Comparison of ENCODE assay signal across 8 cellular contexts in the genomic region with DNA sequence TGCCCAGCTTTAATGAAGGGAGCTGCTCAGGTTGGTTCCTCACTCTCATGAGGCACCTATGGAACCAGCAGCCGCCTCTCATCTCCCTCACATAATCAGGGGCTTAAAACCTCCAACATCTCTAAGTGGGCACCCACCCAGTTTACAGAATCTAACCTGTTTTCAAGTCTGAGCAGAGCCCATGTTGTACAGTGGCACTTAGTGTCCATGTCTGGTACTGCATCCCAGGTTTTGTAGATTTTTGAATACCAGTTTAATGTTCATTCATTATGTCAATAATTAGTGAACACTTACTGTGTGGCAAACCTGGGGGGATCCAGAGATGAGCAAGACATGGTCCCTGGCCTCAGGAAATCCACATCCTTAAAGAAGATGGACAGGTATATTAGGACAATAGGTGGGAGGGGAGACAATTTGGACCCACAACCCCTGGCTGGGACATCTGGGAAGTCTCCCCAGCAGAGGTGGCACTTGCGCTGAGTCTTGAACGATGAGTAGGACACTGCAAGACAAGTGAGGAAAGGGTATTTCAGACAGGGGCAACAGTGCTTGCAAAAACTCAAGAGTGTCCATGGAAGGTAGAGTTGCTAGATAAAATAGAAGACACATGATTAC.
A peak's percentile ranks its signal among the peaks of the same experiment; 100 is the strongest.
DNase-seq lines count a peak whose midpoint lies in the region; ATAC-seq and TF ChIP-seq lines count a peak whose summit lies in the region.

No MANE protein-coding gene starts in this region.

- peak overlapping the region; percentile 66; the same call in 1 of the 2 replicates for H2AK5ac ChIP-seq in IMR-90 (ENCODE audit: low read depth, low read length)

- H3K79me1 ChIP-seq in IMR-90 (ENCODE audit: low read depth in 1 of 2, low read length in 2 of 2) = no peaks in the 10 kb centered on the region

- H3K4me3 Mint-ChIP-seq in naive thymus-derived CD8-positive, alpha-beta T cell = no peak overlapping the region

- H2BK5ac ChIP-seq in IMR-90 (ENCODE audit: low read depth, low read length, poor library complexity, severe bottlenecking) = no peak overlapping the region

- no peaks in the 10 kb centered on the region for H3K9me3 Mint-ChIP-seq in naive thymus-derived CD8-positive, alpha-beta T cell

- no peaks in the 10 kb centered on the region for H3K27me3 ChIP-seq in IMR-90 (ENCODE audit: control insufficient read depth, insufficient read depth, low read length)
- H3K27me3 ChIP-seq in WERI-Rb-1 (ENCODE audit: insufficient read depth, low read depth, severe bottlenecking) = no peaks in the 10 kb centered on the region
- H3K27me3 ChIP-seq in left ventricle myocardium inferior (ENCODE audit: low read depth) = peaks cover 6% of the 10 kb centered on the region
- no peaks in the 10 kb centered on the region for H3K27me3 ChIP-seq in testis

- no peak overlapping the region for H4K91ac ChIP-seq in IMR-90 (ENCODE audit: insufficient read depth, low read depth, low read length)

- TF ChIP-seq CTCF in IMR-90 (conservative IDR thresholded peaks at IDR 0.05; ENCODE audit: low read depth, low read length) (peak; percentile 74), WERI-Rb-1 (IDR thresholded peaks at IDR 0.05; ENCODE audit: low read depth, low read length) (peak; percentile 65), left ventricle myocardium inferior (IDR thresholded peaks at IDR 0.05; ENCODE audit: borderline replicate concordance) (peak; percentile 80), testis (IDR thresholded peaks at IDR 0.05) (peak; percentile 74 to 84 (median 81))

- H3K9ac ChIP-seq in IMR-90 (ENCODE audit: low read depth, low read length) = no peak overlapping the region

- BruUV-seq in IMR-90 (replicated peaks; lab: Mats Ljungman, UMichigan) = no TSS peak

- dilution Hi-C loops in IMR-90 (cut with HindIII; ENCODE audit: low sequenced_read_pairs, unreplicated experiment) = no loop called here

- POLR2A ChIA-PET in IMR-90 (lab: Charles Lee; ENCODE audit: unreplicated experiment) = no interaction called here
- POLR2A ChIA-PET in naive thymus-derived CD8-positive, alpha-beta T cell (lab: Charles Lee) = no interaction called here

- H3K36me3 ChIP-seq in IMR-90 (ENCODE audit: control insufficient read depth, insufficient read depth, low read length) (peaks cover 22% of the 10 kb centered on the region), WERI-Rb-1 (no peaks in the 10 kb centered on the region), left ventricle myocardium inferior (peaks cover 4% of the 10 kb centered on the region), testis (ENCODE audit: low read depth, missing control alignments) (no peaks in the 10 kb centered on the region)

- H3K56ac ChIP-seq in IMR-90 (ENCODE audit: extremely low read depth, insufficient read depth, low read length) = no peak overlapping the region

- ATAC-seq in IMR-90 (ENCODE audit: low read depth) = peak; percentile 70
- ATAC-seq in GM21786 (IDR thresholded peaks at IDR 0.05; ENCODE audit: unreplicated experiment) = no peak
- ATAC-seq in naive thymus-derived CD8-positive, alpha-beta T cell = no peak

- no peaks in the 10 kb centered on the region for H3K9me3 ChIP-seq in IMR-90 (ENCODE audit: control insufficient read depth, insufficient read depth, low read length)
- H3K9me3 ChIP-seq in WERI-Rb-1 (ENCODE audit: severe bottlenecking) = no peaks in the 10 kb centered on the region
- H3K9me3 ChIP-seq in left ventricle myocardium inferior (replicated peaks) = no peaks in the 10 kb centered on the region
- H3K9me3 ChIP-seq in testis = no peaks in the 10 kb centered on the region

- no peaks in the 10 kb centered on the region for H3K36me3 Mint-ChIP-seq in naive thymus-derived CD8-positive, alpha-beta T cell

- no peak overlapping the region for H2BK20ac ChIP-seq in IMR-90 (ENCODE audit: low read depth, low read length)

- CTCF ChIA-PET in IMR-90 (lab: Yijun Ruan, JAX) = interaction anchor here (0.8 to 1.4 kb wide), 6 partner anchors 10 to 219 kb away, joined by 3 to 6 read pairs (median 3); no protein-coding TSS in a partner anchor

- no peak overlapping the region for H2BK120ac ChIP-seq in IMR-90 (ENCODE audit: low read depth, low read length)

- DNase-seq in EL (peak; percentile 46), IMR-90 (peak; percentile 51), WERI-Rb-1 (peak; percentile 46), left ventricle myocardium inferior (no peak), testis (peak; percentile 42), NCI-H1417 treated with DMSO at 0.1 percent for 48 hours (lab: John Stamatoyannopoulos, UW) (no peak)
- DNase-seq in naive thymus-derived CD8-positive, alpha-beta T cell = no peak

- H3K4me3 ChIP-seq in IMR-90 (ENCODE audit: insufficient read depth, low read depth, low read length) = no peak overlapping the region
- H3K4me3 ChIP-seq in WERI-Rb-1 (ENCODE audit: low read depth, low read length) = no peak overlapping the region
- H3K4me3 ChIP-seq in left ventricle myocardium inferior = no peak overlapping the region
- H3K4me3 ChIP-seq in testis = no peak overlapping the region

- H3K4me1 Mint-ChIP-seq in naive thymus-derived CD8-positive, alpha-beta T cell = peaks cover 6 to 10% (median 10%) of the 10 kb centered on the region in 4 donors

- H2BK15ac ChIP-seq in IMR-90 (ENCODE audit: low read depth, low read length) = no peak overlapping the region

- H4K5ac ChIP-seq in IMR-90 (ENCODE audit: low read depth, low read length) = no peak overlapping the region

- no peak overlapping the region for H3K4me2 ChIP-seq in IMR-90 (ENCODE audit: low read depth, low read length)

- TF ChIP-seq POLR2A in IMR-90 (IDR thresholded peaks at IDR 0.05; ENCODE audit: low read depth, low read length) (no peak), testis (IDR thresholded peaks at IDR 0.05) (no peak)

- H3K14ac ChIP-seq in IMR-90 (replicated peaks; ENCODE audit: low read depth, low read length) = no peak overlapping the region

- TF ChIP-seq RAD21 in IMR-90 (IDR thresholded peaks at IDR 0.05; ENCODE audit: low read length) = peak; percentile 78

- H4K8ac ChIP-seq in IMR-90 (ENCODE audit: low read depth in 2 of 2, low read length in 2 of 2) = no peak overlapping the region

- no peak overlapping the region for H3K27ac ChIP-seq in IMR-90 (ENCODE audit: insufficient read depth, low read length)
- no peak overlapping the region for H3K27ac ChIP-seq in WERI-Rb-1
- no peak overlapping the region for H3K27ac ChIP-seq in left ventricle myocardium inferior (replicated peaks)
- no peak overlapping the region for H3K27ac ChIP-seq in testis

- H3K4me1 ChIP-seq in IMR-90 (ENCODE audit: control insufficient read depth, insufficient read depth, low read length) = peaks cover 5% of the 10 kb centered on the region; the same call in 1 of the 2 replicates
- H3K4me1 ChIP-seq in left ventricle myocardium inferior = no peaks in the 10 kb centered on the region
- no peaks in the 10 kb centered on the region for H3K4me1 ChIP-seq in testis

- in situ Hi-C loops in IMR-90 (cut with MboI; ENCODE audit: low sequenced_read_pairs) = loop anchor here (10.0 kb wide), 1 partner anchor 185 kb away; no protein-coding TSS in a partner anchor

- peaks cover 6 to 42% (median 16%) of the 10 kb centered on the region in 5 donors for H3K27me3 Mint-ChIP-seq in naive thymus-derived CD8-positive, alpha-beta T cell

- H2AK9ac ChIP-seq in IMR-90 (replicated peaks; ENCODE audit: low read depth, low read length, poor library complexity) = no peak overlapping the region

- intact Hi-C loops in IMR-90 (cut with micrococcal nuclease) (loop anchor here (1.0 kb wide), 2 partner anchors 185 to 215 kb away; no protein-coding TSS in a partner anchor), left ventricle myocardium inferior (cut with micrococcal nuclease) (loop anchor here (10.0 kb wide), 1 partner anchor 185 kb away; no protein-coding TSS in a partner anchor), testis (cut with DNase I; ENCODE audit: low total_unique reads) (no loop called here)

- H3K18ac ChIP-seq in IMR-90 (ENCODE audit: low read depth, low read length) = no peak overlapping the region

- no peak overlapping the region for H3K23ac ChIP-seq in IMR-90 (ENCODE audit: low read depth, low read length)

- H2AFZ ChIP-seq in IMR-90 (replicated peaks; ENCODE audit: low read length, poor library complexity) = peak overlapping the region; percentile 1

- peaks cover 23% of the 10 kb centered on the region for H4K20me1 ChIP-seq in IMR-90 (ENCODE audit: insufficient read depth, low read length)

- H3K4ac ChIP-seq in IMR-90 (ENCODE audit: low read depth, low read length) = no peak overlapping the region; the same call in 1 of the 2 replicates

- no CpG with 5 or more reads among the region's 3 CpGs for WGBS in IMR-90 (ENCODE audit: extremely low coverage in 2 of 2, insufficient read length in 1 of 2), 2 experiments
- WGBS in testis, 2 donors = 73 to 80% methylated on average over 3 of the region's 3 CpGs

- H3K9me1 ChIP-seq in IMR-90 (ENCODE audit: insufficient read depth, low read length) = no peaks in the 10 kb centered on the region

- H3K27ac Mint-ChIP-seq in naive thymus-derived CD8-positive, alpha-beta T cell = no peak overlapping the region

TF ChIP-seq in IMR-90, 13 proteins besides CTCF, POLR2A, EP300 and RAD21:
- TF ChIP-seq RFX5 (IDR thresholded peaks at IDR 0.05; ENCODE audit: low read depth, low read length) (no peak), CEBPB (IDR thresholded peaks at IDR 0.05; ENCODE audit: low read depth, low read length) (no peak), SMC3 (IDR thresholded peaks at IDR 0.05; ENCODE audit: low read depth, low read length) (peak; percentile 68)
- TF ChIP-seq, protein P1, sequence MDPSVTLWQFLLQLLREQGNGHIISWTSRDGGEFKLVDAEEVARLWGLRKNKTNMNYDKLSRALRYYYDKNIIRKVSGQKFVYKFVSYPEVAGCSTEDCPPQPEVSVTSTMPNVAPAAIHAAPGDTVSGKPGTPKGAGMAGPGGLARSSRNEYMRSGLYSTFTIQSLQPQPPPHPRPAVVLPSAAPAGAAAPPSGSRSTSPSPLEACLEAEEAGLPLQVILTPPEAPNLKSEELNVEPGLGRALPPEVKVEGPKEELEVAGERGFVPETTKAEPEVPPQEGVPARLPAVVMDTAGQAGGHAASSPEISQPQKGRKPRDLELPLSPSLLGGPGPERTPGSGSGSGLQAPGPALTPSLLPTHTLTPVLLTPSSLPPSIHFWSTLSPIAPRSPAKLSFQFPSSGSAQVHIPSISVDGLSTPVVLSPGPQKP (IDR thresholded peaks at IDR 0.05; ENCODE audit: borderline replicate concordance, low read depth, low read length) = no peak

Comparison
In these comparisons a context has a peak if more than half of its experiments do, and no peak if none do; other contexts are left out.
1. DNase-seq: peak in EL (single experiment), IMR-90 (single experiment), WERI-Rb-1 (single experiment) and testis (single experiment); none in left ventricle myocardium inferior (single experiment), NCI-H1417 treated with DMSO at 0.1 percent for 48 hours (single experiment) and naive thymus-derived CD8-positive, alpha-beta T cell (0 of 10).
2. Peak in every context shown above with its lines, with median percentiles within 50 percentile points of each other: CTCF ChIP-seq.